ENCODE assay signal across 17 cellular contexts in genomic region chr2:12697617-12698016, GRCh38. TPM values are rescaled to one million over a fixed set of nuclear protein-coding genes. Genes with fewer than 3 reads are reported as not detected.
DNase-seq lines count a peak whose midpoint lies in the region; ATAC-seq, FAIRE-seq and TF ChIP-seq lines count a peak whose summit lies in the region.
"Had no signal": no experiment of that assay in that cellular context is flagged by ENCODE, and none has a peak within 500 bp of the region (broad histone marks: within the 10 kb centered on the region; RNA-seq: fewer than 3 reads in every experiment).

No MANE protein-coding gene starts in this region.

- no peaks in the 10 kb centered on the region; the same call in 1 of the 2 replicates for H3K9me2 ChIP-seq in PC-9 (ENCODE audit: insufficient read depth)

- peak overlapping the region; percentile 21; the same call in 1 of the 2 replicates for H3K4me2 ChIP-seq in PC-9

- DNase-seq in PC-9 (peak in 1 of 2 experiments; percentile 88), AML-193 (lab: John Stamatoyannopoulos, UW) (no peak)
- no peak for DNase-seq in activated CD8-positive, alpha-beta memory T cell treated with anti-CD3 and anti-CD28 coated beads, Interleukin-2, amount 50 U/mL, for 4 hours
- DNase-seq: CD4-positive, CD25-positive, alpha-beta regulatory T cell; DMS79; KG1; NCI-H1092 treated with DMSO at 0.1 percent for 48 hours; NCI-H1436 treated with DMSO at 0.1 percent for 48 hours; NCI-H2029; NCI-H226; NCI-H524 treated with DMSO at 0.1 percent for 48 hours; Right ventricle myocardium superior had no signal

- no peaks in the 10 kb centered on the region for H4K20me1 ChIP-seq in PC-9 (ENCODE audit: insufficient read depth)

- peak; percentile 49 for FAIRE-seq in islet of Langerhans (lab: Jason Lieb, UNC)
- FAIRE-seq: HepG2 had no signal

- no peaks in the 10 kb centered on the region for H3K79me2 ChIP-seq in PC-9 (ENCODE audit: low read depth)

- POLR2A ChIA-PET in PC-9 (lab: Charles Lee; ENCODE audit: unreplicated experiment), result no interaction called here

- no TSS peak for BruUV-seq in PC-9 (replicated peaks; lab: Mats Ljungman, UMichigan)

- no peaks in the 10 kb centered on the region for H3K27me3 ChIP-seq in PC-9 (ENCODE audit: insufficient read depth, low read depth)
- H3K27me3 ChIP-seq in duodenal mucosa (ENCODE audit: control insufficient read depth in 1 of 2, insufficient read depth in 2 of 2, low read length in 2 of 2), result no peaks in the 10 kb centered on the region

- H3K4me1 ChIP-seq in PC-9 (replicated peaks; ENCODE audit: insufficient read depth), result peaks cover 33% of the 10 kb centered on the region
- peaks cover 0 to 18% of the 10 kb centered on the region in 2 donors for H3K4me1 ChIP-seq in duodenal mucosa (ENCODE audit: control insufficient read depth in 1 of 2, insufficient read depth in 2 of 2, low read length in 2 of 2)

- H3K4me3 ChIP-seq in PC-9 (no peak overlapping the region), duodenal mucosa (ENCODE audit: low read depth in 1 of 2, low read length in 2 of 2) (no peak overlapping the region)

- no peaks in the 10 kb centered on the region for H3K36me3 ChIP-seq in PC-9 (ENCODE audit: low read depth)
- no peaks in the 10 kb centered on the region for H3K36me3 ChIP-seq in duodenal mucosa (ENCODE audit: control insufficient read depth in 1 of 2, insufficient read depth in 2 of 2, low read length in 2 of 2)

- no peak overlapping the region for H2AFZ ChIP-seq in PC-9

- CTCF ChIA-PET in PC-9 (lab: Charles Lee), result no interaction called here

- no peak for ATAC-seq in HG03520 (IDR thresholded peaks at IDR 0.05; ENCODE audit: unreplicated experiment)
- no peak for ATAC-seq in HG03342 (IDR thresholded peaks at IDR 0.05; ENCODE audit: unreplicated experiment)
- ATAC-seq: HepG2 had no signal

- H3K9me3 ChIP-seq in PC-9 (ENCODE audit: insufficient read depth, low read depth), result no peaks in the 10 kb centered on the region; the same call in 1 of the 2 replicates
- H3K9me3 ChIP-seq in duodenal mucosa (ENCODE audit: control insufficient read depth in 1 of 2, low read length in 2 of 2), result no peaks in the 10 kb centered on the region

- peak overlapping the region; percentile 51 for H3K27ac ChIP-seq in PC-9
- peak overlapping the region; percentile 20 for H3K27ac ChIP-seq in duodenal mucosa (ENCODE audit: low read depth, low read length)

- no peak overlapping the region for H3K9ac ChIP-seq in duodenal mucosa (ENCODE audit: low read depth in 1 of 2, low read length in 2 of 2)

- intact Hi-C loops in PC-9 (cut with micrococcal nuclease; ENCODE audit: unreplicated experiment), result no loop called here

- no peak for TF ChIP-seq CTCF in PC-9 (conservative IDR thresholded peaks at IDR 0.05)

- H3F3A ChIP-seq in PC-9 (ENCODE audit: insufficient read depth, low read depth), result peaks cover 23% of the 10 kb centered on the region

RNA-seq across cellular contexts. Expression of gene TRIB2, which starts 19.1 kb away (rescaled TPM):
- total RNA-seq in PC-9 (2021), result 18.9 and 20.2 TPM in 2 replicates
